ENCODE assay signal across 10 cellular contexts in the genomic region with DNA sequence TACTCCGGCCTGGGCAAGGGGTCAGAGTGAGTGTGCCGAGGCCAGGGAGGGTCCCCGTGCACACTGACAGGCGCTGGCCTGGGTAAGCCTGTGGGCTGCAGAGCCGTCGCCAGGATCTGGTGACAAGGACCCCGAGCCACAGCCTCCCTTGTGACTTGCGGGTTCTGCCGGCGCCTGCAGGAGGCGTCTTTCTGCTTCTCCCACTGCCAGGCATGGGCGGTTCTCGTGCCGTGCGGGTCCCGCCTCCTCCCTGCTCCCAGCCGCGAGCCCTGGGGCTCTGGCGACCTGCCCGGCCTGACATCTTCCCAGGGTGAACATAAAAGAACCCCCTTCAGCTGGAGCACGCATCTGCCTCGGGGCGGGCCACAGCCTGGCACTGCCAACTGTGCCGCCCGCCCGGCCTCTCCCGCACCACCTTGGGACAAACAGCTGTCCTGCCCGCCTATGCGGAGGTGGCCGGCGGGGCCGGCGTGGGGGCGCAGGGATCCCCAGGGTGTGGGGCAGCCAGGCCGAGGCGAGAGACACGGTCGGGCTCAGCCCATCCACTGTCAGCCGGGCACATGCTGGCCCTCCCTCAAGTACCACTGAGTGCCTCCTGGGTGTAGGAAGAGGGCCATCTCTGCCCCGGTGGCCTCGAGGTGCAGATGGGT. TPM values are rescaled to one million over a fixed set of nuclear protein-coding genes. Genes with fewer than 3 reads are reported as not detected.
DNase-seq lines count a peak whose midpoint lies in the region; ATAC-seq, FAIRE-seq and TF ChIP-seq lines count a peak whose summit lies in the region.
"Had no signal": no experiment of that assay in that cellular context is flagged by ENCODE, and none has a peak within 500 bp of the region (broad histone marks: within the 10 kb centered on the region; RNA-seq: fewer than 3 reads in every experiment).

No MANE protein-coding gene starts in this region.

- H3K27ac ChIP-seq in foreskin keratinocyte, result no peak overlapping the region

- H3K4me3 ChIP-seq in MG63, result no peak overlapping the region

- H3K27me3 ChIP-seq in MG63, result peaks cover 5% of the 10 kb centered on the region
- peaks cover 38% of the 10 kb centered on the region for H3K27me3 ChIP-seq in foreskin keratinocyte

- H3K4me1 ChIP-seq in foreskin keratinocyte, result no peaks in the 10 kb centered on the region

- ATAC-seq in foreskin keratinocyte (peak; percentile 65), GM18498 (IDR thresholded peaks at IDR 0.05; ENCODE audit: unreplicated experiment) (no peak)

- no peaks in the 10 kb centered on the region for H3K36me3 ChIP-seq in MG63

- no peak for FAIRE-seq in RCC 7860 (lab: Jason Lieb, UNC)
- FAIRE-seq: TTC549 had no signal

- peak; percentile 79 for TF ChIP-seq CTCF in foreskin keratinocyte (conservative IDR thresholded peaks at IDR 0.05)

- no peaks in the 10 kb centered on the region for H3K9me3 ChIP-seq in MG63

- DNase-seq in DMS53 (lab: John Stamatoyannopoulos, UW) (peak; percentile 95), MG63 (peak; percentile 73), RCC 7860 (ENCODE audit: low spot score) (peak; percentile 58), foreskin keratinocyte (peak in 1 of 2 donors; percentile 44), pons (ENCODE audit: low spot score) (peak; percentile 93), kidney glomerular epithelial cell (lab: John Stamatoyannopoulos, UW) (no peak)
- DNase-seq in activated gamma-delta T cell treated with anti-CD3 and anti-CD28 coated beads, Interleukin-2, amount 50 U/mL, for 16 hours (ENCODE audit: low read depth), result peak; percentile 32

RNA-seq across cellular contexts. Expression of gene HCN2, which starts 1.5 kb away (rescaled TPM):
- 0.46 TPM in 1 of 2 replicates, not detected in the other for total RNA-seq in MG63 (2014; rRNA removed; shearing (Covaris generic); ENCODE audit: low replicate concordance)
- total RNA-seq in foreskin keratinocyte, result 0.20 and 0.21 TPM in 2 replicates
- polyA plus RNA-seq in foreskin keratinocyte, result 0.18 and 0.19 TPM in 2 replicates

RNA-seq across cellular contexts. Expression of gene BSG, which starts 15.8 kb away (rescaled TPM):
- total RNA-seq in MG63 (2014; rRNA removed; shearing (Covaris generic); ENCODE audit: low replicate concordance), result 222 and 323 TPM in 2 replicates
- 526 and 567 TPM in 2 replicates for total RNA-seq in foreskin keratinocyte
- 863 and 896 TPM in 2 replicates for polyA plus RNA-seq in foreskin keratinocyte

RNA-seq across cellular contexts. Expression of gene GZMM, which starts 44.4 kb away (rescaled TPM):
- total RNA-seq in MG63 (2014; rRNA removed; shearing (Covaris generic); ENCODE audit: low replicate concordance), result not detected in 2 replicates
- not detected in 2 replicates for total RNA-seq in foreskin keratinocyte
- 0.10 TPM in 1 of 2 replicates, not detected in the other for polyA plus RNA-seq in foreskin keratinocyte

RNA-seq across cellular contexts. Expression of gene POLRMT, which starts 45.1 kb away (rescaled TPM):
- total RNA-seq in MG63 (2014; rRNA removed; shearing (Covaris generic); ENCODE audit: low replicate concordance), result 20.1 and 33.2 TPM in 2 replicates
- 54.7 and 68.1 TPM in 2 replicates for total RNA-seq in foreskin keratinocyte
- 59.9 and 69.5 TPM in 2 replicates for polyA plus RNA-seq in foreskin keratinocyte

RNA-seq across cellular contexts. Expression of gene FGF22, which starts 51.5 kb away (rescaled TPM):
- total RNA-seq in MG63 (2014; rRNA removed; shearing (Covaris generic); ENCODE audit: low replicate concordance), result not detected in 2 replicates
- total RNA-seq in foreskin keratinocyte, result not detected in 2 replicates
- not detected in 2 replicates for polyA plus RNA-seq in foreskin keratinocyte
- total RNA-seq: urinary bladder had no signal
